In genomic region chr18:75827781-75828274, GRCh38 we compare ENCODE assay signal across 18 cellular contexts.
"Had no signal": no experiment of that assay in that cellular context is flagged by ENCODE, and none has a peak within 500 bp of the region (broad histone marks: within the 10 kb centered on the region; RNA-seq: fewer than 3 reads in every experiment).

No MANE protein-coding gene starts in this region.

- H3K27ac ChIP-seq: brain microvascular endothelial cell, coronary artery, esophagus muscularis mucosa, neutrophil, parathyroid adenoma, tibial artery had no signal

- H3K4me3 ChIP-seq: coronary artery, esophagus muscularis mucosa, tibial artery had no signal

- H3K4me1 ChIP-seq: esophagus muscularis mucosa, parathyroid adenoma, tibial artery had no signal

- H3K9me3 ChIP-seq: esophagus muscularis mucosa, neutrophil, tibial artery had no signal

- H3K27ac Mint-ChIP-seq: activated naive CD8-positive, alpha-beta T cell treated with anti-CD3 and anti-CD28 coated beads, Interleukin-2, amount 10 ng/mL, durations not matched to agents 7 days and 5 days; natural killer cell had no signal

- DNase-seq: activated CD4-positive, alpha-beta T cell treated with anti-CD3 and anti-CD28 coated beads, Interleukin-2, amount 50 U/mL, for 1 hour; activated CD4-positive, CD25-positive, alpha-beta regulatory T cell; activated CD8-positive, alpha-beta memory T cell treated with anti-CD3 and anti-CD28 coated beads for 24 hours; activated naive CD8-positive, alpha-beta T cell treated with anti-CD3 and anti-CD28 coated beads, Interleukin-2, amount 10 ng/mL, durations not matched to agents 7 days and 5 days; brain microvascular endothelial cell; foreskin fibroblast; glutamatergic neuron; natural killer cell; retina; stimulated activated CD4-positive, alpha-beta T cell treated with anti-CD3 and anti-CD28 coated beads, Interleukin-4, amount 100 ng/mL, for 1 hour; stimulated activated naive CD4-positive, alpha-beta T cell; tibial artery had no signal

- H3K4me3 Mint-ChIP-seq: activated naive CD8-positive, alpha-beta T cell treated with anti-CD3 and anti-CD28 coated beads, Interleukin-2, amount 10 ng/mL, durations not matched to agents 7 days and 5 days; central memory CD8-positive, alpha-beta T cell; natural killer cell had no signal

- H3K9me3 Mint-ChIP-seq: activated naive CD8-positive, alpha-beta T cell treated with anti-CD3 and anti-CD28 coated beads, Interleukin-2, amount 10 ng/mL, durations not matched to agents 7 days and 5 days; natural killer cell had no signal

- H3K36me3 Mint-ChIP-seq: activated naive CD8-positive, alpha-beta T cell treated with anti-CD3 and anti-CD28 coated beads, Interleukin-2, amount 10 ng/mL, durations not matched to agents 7 days and 5 days; natural killer cell had no signal

- ATAC-seq: left lobe of liver, natural killer cell had no signal

- H3K27me3 Mint-ChIP-seq: activated naive CD8-positive, alpha-beta T cell treated with anti-CD3 and anti-CD28 coated beads, Interleukin-2, amount 10 ng/mL, durations not matched to agents 7 days and 5 days; central memory CD8-positive, alpha-beta T cell had no signal

- H3K36me3 ChIP-seq: brain microvascular endothelial cell, esophagus muscularis mucosa, neutrophil, tibial artery had no signal

- H3K27me3 ChIP-seq: brain microvascular endothelial cell, esophagus muscularis mucosa, neutrophil, tibial artery had no signal

- H3K4me1 Mint-ChIP-seq: activated naive CD8-positive, alpha-beta T cell treated with anti-CD3 and anti-CD28 coated beads, Interleukin-2, amount 10 ng/mL, durations not matched to agents 7 days and 5 days; central memory CD8-positive, alpha-beta T cell; natural killer cell had no signal
